ENCODE assay signal across 37 cellular contexts in genomic region chr6:32617751-32618150, GRCh38. TPM values are rescaled to one million over a fixed set of nuclear protein-coding genes. Genes with fewer than 3 reads are reported as not detected.
"Had no signal": no experiment of that assay in that cellular context is flagged by ENCODE, and none has a peak within 500 bp of the region (broad histone marks: within the 10 kb centered on the region; RNA-seq: fewer than 3 reads in every experiment).

No MANE protein-coding gene starts in this region.

- H3K27me3 ChIP-seq: brain microvascular endothelial cell, esophagus muscularis mucosa, heart right ventricle had no signal

- H3K9me3 Mint-ChIP-seq: activated T-cell treated with anti-CD3 and anti-CD28 coated beads, Interleukin-2, amount 50 U/mL, for 4 hours; activated T-helper 17 cell treated with anti-CD3 and anti-CD28 coated beads, Interleukin-2, amount 50 U/mL, for 72 hours; central memory CD8-positive, alpha-beta T cell; effector memory CD8-positive, alpha-beta T cell had no signal

- H3K9me3 ChIP-seq: gastroesophageal sphincter had no signal

- H3K4me1 ChIP-seq: esophagus muscularis mucosa, foreskin keratinocyte, gastroesophageal sphincter had no signal

- H3K27me3 Mint-ChIP-seq: activated CD4-positive, alpha-beta memory T cell treated with anti-CD3 and anti-CD28 coated beads, Interleukin-2, amount 10 ng/mL, durations not matched to agents 7 days and 5 days; activated naive CD8-positive, alpha-beta T cell; activated T-helper 17 cell treated with anti-CD3 and anti-CD28 coated beads, Interleukin-2, amount 50 U/mL, for 72 hours; central memory CD8-positive, alpha-beta T cell; effector memory CD8-positive, alpha-beta T cell; T-helper 17 cell had no signal

- FAIRE-seq: astrocyte, bronchial epithelial cell had no signal

- DNase-seq: activated CD4-positive, alpha-beta memory T cell treated with anti-CD3 and anti-CD28 coated beads, Interleukin-2, amount 10 ng/mL, durations not matched to agents 7 days and 5 days; activated CD4-positive, alpha-beta T cell treated with anti-CD3 and anti-CD28 coated beads for 4 hours; activated CD4-positive, alpha-beta T cell treated with anti-CD3 and anti-CD28 coated beads, Interleukin-2, amount 10 ng/mL, durations not matched to agents 7 days and 5 days; activated CD4-positive, alpha-beta T cell treated with anti-CD3 and anti-CD28 coated beads, Interleukin-2, amount 50 U/mL, for 4 hours; activated CD4-positive, CD25-positive, alpha-beta regulatory T cell; activated CD4-positive, CD25-positive, alpha-beta regulatory T cell treated with anti-CD3 and anti-CD28 coated beads, Interleukin-2, amount 50 U/mL, for 72 hours; activated CD8-positive, alpha-beta memory T cell treated with anti-CD3 and anti-CD28 coated beads, Interleukin-2, amount 50 U/mL, for 48 hours; activated effector memory CD4-positive, alpha-beta T cell treated with Interleukin-2 at 50 U/mL for 16 hours; activated gamma-delta T cell treated with Interleukin-2 at 50 U/mL for 16 hours; activated naive CD4-positive, alpha-beta T cell treated with anti-CD3 and anti-CD28 coated beads, Interleukin-2, amount 50 U/mL, for 16 hours; activated naive CD4-positive, alpha-beta T cell treated with Interleukin-2 at 50 U/mL for 16 hours; activated T-cell treated with anti-CD3 and anti-CD28 coated beads for 4 hours; activated T-cell treated with anti-CD3 and anti-CD28 coated beads, Interleukin-2, amount 50 U/mL, for 4 hours; amniotic stem cell; anterior cingulate cortex; brain microvascular endothelial cell; dermis blood vessel endothelial cell; effector CD4-positive, alpha-beta T cell; effector memory CD8-positive, alpha-beta T cell; erythroblast; foreskin keratinocyte; heart right ventricle; T-helper 1 cell; T-helper 17 cell; T1000; WERI-Rb-1 had no signal

- ATAC-seq: activated T-cell treated with anti-CD3 and anti-CD28 coated beads, Interleukin-2, amount 50 U/mL, for 4 hours; activated T-helper 17 cell treated with anti-CD3 and anti-CD28 coated beads, Interleukin-2, amount 50 U/mL, for 72 hours; effector memory CD8-positive, alpha-beta T cell; foreskin keratinocyte; gastroesophageal sphincter; heart right ventricle; T-helper 17 cell had no signal

- H3K27ac Mint-ChIP-seq: activated CD4-positive, alpha-beta memory T cell treated with anti-CD3 and anti-CD28 coated beads, Interleukin-2, amount 10 ng/mL, durations not matched to agents 7 days and 5 days; activated CD4-positive, alpha-beta T cell treated with anti-CD3 and anti-CD28 coated beads, Interleukin-2, amount 10 ng/mL, durations not matched to agents 7 days and 5 days; activated naive CD8-positive, alpha-beta T cell; activated T-helper 17 cell treated with anti-CD3 and anti-CD28 coated beads, Interleukin-2, amount 50 U/mL, for 72 hours; T-helper 2 cell treated with Interferon-gamma antibody and Interleukin-4, amounts not matched to agents 5 μg/mL and 100 μg/mL, for 36 hours had no signal

- H3K36me3 ChIP-seq: brain microvascular endothelial cell, esophagus muscularis mucosa, gastroesophageal sphincter, heart right ventricle, WERI-Rb-1 had no signal

- H3K4me3 Mint-ChIP-seq: activated CD4-positive, alpha-beta memory T cell treated with anti-CD3 and anti-CD28 coated beads, Interleukin-2, amount 10 ng/mL, durations not matched to agents 7 days and 5 days; activated CD4-positive, alpha-beta T cell treated with anti-CD3 and anti-CD28 coated beads, Interleukin-2, amount 10 ng/mL, durations not matched to agents 7 days and 5 days; activated naive CD8-positive, alpha-beta T cell; activated T-cell treated with anti-CD3 and anti-CD28 coated beads, Interleukin-2, amount 50 U/mL, for 4 hours; activated T-helper 17 cell treated with anti-CD3 and anti-CD28 coated beads, Interleukin-2, amount 50 U/mL, for 72 hours; central memory CD8-positive, alpha-beta T cell; effector memory CD8-positive, alpha-beta T cell; T-helper 17 cell; T-helper 2 cell treated with Interferon-gamma antibody and Interleukin-4, amounts not matched to agents 5 μg/mL and 100 μg/mL, for 36 hours had no signal

- H3K4me3 ChIP-seq: coronary artery, esophagus muscularis mucosa, gastroesophageal sphincter, heart right ventricle had no signal

- H3K27ac ChIP-seq: brain microvascular endothelial cell, coronary artery, esophagus muscularis mucosa, foreskin keratinocyte, gastroesophageal sphincter, heart right ventricle, WERI-Rb-1 had no signal

RNA-seq across cellular contexts. Expression of gene HLA-DQA1, which starts 19.5 kb away (rescaled TPM):
- total RNA-seq: astrocyte, bronchial epithelial cell, cerebellum, dermis blood vessel endothelial cell, foreskin keratinocyte, glomerular endothelial cell had no signal
- polyA plus RNA-seq: foreskin keratinocyte had no signal

RNA-seq across cellular contexts. Expression of gene HLA-DRB1, which starts 28.1 kb away (rescaled TPM):
- total RNA-seq: bronchial epithelial cell, foreskin keratinocyte had no signal

RNA-seq across cellular contexts. Expression of gene HLA-DQB1, which starts 48.7 kb away (rescaled TPM):
- total RNA-seq: bronchial epithelial cell, cerebellum, dermis blood vessel endothelial cell had no signal
